In the genomic region with DNA sequence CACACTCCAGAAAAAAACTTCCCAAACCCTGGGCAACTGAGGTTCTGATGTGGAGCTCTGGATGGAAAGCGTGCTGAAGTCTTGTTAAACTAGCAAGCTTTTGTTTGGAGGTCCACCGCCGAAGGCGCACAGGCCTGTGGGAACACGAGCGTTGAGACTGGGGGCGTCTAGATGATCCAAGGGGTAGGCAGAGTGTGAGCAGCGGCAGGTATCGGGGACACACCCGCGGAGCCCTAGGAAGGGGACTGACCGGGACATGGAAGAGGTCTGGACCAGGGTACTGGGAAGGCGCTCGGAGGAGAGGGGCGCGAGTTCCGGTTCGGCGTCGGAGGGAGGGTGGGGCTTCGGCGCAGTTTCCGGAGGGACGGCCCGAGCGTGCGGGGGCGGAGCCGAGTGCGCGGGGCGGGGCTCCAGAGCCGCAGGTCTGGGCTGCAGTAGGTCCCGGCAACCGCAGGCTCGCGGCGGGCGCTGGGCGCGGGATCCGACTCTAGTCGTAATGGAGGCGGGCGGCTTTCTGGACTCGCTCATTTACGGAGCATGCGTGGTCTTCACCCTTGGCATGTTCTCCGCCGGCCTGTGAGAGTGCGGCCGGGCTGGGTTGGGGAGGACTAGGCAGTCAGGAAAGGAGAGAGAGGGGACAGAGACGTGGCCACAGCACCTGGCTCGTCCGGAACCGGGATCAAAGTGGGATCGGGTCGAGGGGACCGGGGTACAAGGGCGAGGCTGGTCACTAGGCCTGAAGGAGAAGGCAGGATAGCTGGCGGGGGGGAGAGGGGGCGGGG, we compare ENCODE assay signal across 8 cellular contexts. TPM values are rescaled to one million over a fixed set of nuclear protein-coding genes. Genes with fewer than 3 reads are reported as not detected.
DNase-seq lines count a peak whose midpoint lies in the region; ATAC-seq, FAIRE-seq and TF ChIP-seq lines count a peak whose summit lies in the region.

A gene with protein sequence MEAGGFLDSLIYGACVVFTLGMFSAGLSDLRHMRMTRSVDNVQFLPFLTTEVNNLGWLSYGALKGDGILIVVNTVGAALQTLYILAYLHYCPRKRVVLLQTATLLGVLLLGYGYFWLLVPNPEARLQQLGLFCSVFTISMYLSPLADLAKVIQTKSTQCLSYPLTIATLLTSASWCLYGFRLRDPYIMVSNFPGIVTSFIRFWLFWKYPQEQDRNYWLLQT (plus strand): TSS at position 437 of the 782 bp plus-strand sequence. CDS start 60 bp downstream, at position 497.

- TF ChIP-seq CTCF in D721Med (IDR thresholded peaks at IDR 0.05; ENCODE audit: insufficient read depth, missing control alignments) (no peak), IMR-90 (conservative IDR thresholded peaks at IDR 0.05; ENCODE audit: low read depth, low read length) (0 out of 2 replicates have a peak, but pooled peaks have one; percentile 24), OCI-LY7 (conservative IDR thresholded peaks at IDR 0.05; ENCODE audit: low read length) (0 out of 2 replicates have a peak, but pooled peaks have one; percentile 16), endothelial cell of umbilical vein (IDR thresholded peaks at IDR 0.05; ENCODE audit: extremely low read depth in 1 of 2, insufficient read depth in 1 of 2, low read depth in 1 of 2, low read length in 2 of 2) (peak in 1 of 2 donors; percentile 32)

- FAIRE-seq in D721Med (lab: Jason Lieb, UNC) (no peak), endothelial cell of umbilical vein (lab: Jason Lieb, UNC) (no peak)

- H4K5ac ChIP-seq in IMR-90 (ENCODE audit: low read depth, low read length) = peak within 1 kb of the TSS; percentile 94

- H3K4me3 ChIP-seq in IMR-90 (ENCODE audit: insufficient read depth, low read depth, low read length) (peak within 1 kb of the TSS; percentile 72), OCI-LY7 (ENCODE audit: low read depth, low read length, poor library complexity, severe bottlenecking) (peak within 1 kb of the TSS; percentile 81), endothelial cell of umbilical vein (replicated peaks in 1 of 3; ENCODE audit: insufficient read depth in 1 of 3, low read depth in 1 of 3, low read length in 3 of 3) (peak within 1 kb of the TSS; percentile 21 to 62 (median 53)), mononuclear cell (ENCODE audit: low read length) (peak within 1 kb of the TSS; percentile 78)

- peak within 1 kb of the TSS; percentile 94 to 99 for H4K8ac ChIP-seq in IMR-90 (ENCODE audit: low read depth in 2 of 2, low read length in 2 of 2)

- no peaks in the 10 kb centered on the region for H3K9me3 ChIP-seq in IMR-90 (ENCODE audit: control insufficient read depth, insufficient read depth, low read length)
- no peaks in the 10 kb centered on the region for H3K9me3 ChIP-seq in OCI-LY7 (ENCODE audit: low read length)
- H3K9me3 ChIP-seq in endothelial cell of umbilical vein (replicated peaks; ENCODE audit: control insufficient read depth, insufficient read depth, low read length) = no peaks in the 10 kb centered on the region
- no peaks in the 10 kb centered on the region for H3K9me3 ChIP-seq in mononuclear cell (ENCODE audit: low read depth, low read length)

- H3K9me2 ChIP-seq in OCI-LY7 (ENCODE audit: insufficient read depth, low read length) = no peaks in the 10 kb centered on the region

- CTCF ChIA-PET in IMR-90 (lab: Yijun Ruan, JAX) (no interaction called here), OCI-LY7 (lab: Charles Lee; ENCODE audit: unreplicated experiment) (no interaction called here), endothelial cell of umbilical vein (lab: Charles Lee) (interaction anchor here (0.7 to 15.5 kb wide), 11 partner anchors 12 to 58 kb away, joined by 3 to 204 read pairs (median 5); a partner anchor contains a TSS)

- H3K79me2 ChIP-seq in OCI-LY7 (ENCODE audit: insufficient read depth, low read depth, low read length) = peaks cover 7% of the 10 kb centered on the region; the same call in 1 of the 2 replicates
- H3K79me2 ChIP-seq in endothelial cell of umbilical vein (ENCODE audit: control insufficient read depth, insufficient read depth, low read length) = peaks cover 35% of the 10 kb centered on the region

- TF ChIP-seq RAD21 in IMR-90 (IDR thresholded peaks at IDR 0.05; ENCODE audit: low read length) = no peak

- H3K27me3 ChIP-seq in IMR-90 (ENCODE audit: control insufficient read depth, insufficient read depth, low read length) (no peaks in the 10 kb centered on the region), endothelial cell of umbilical vein (ENCODE audit: control insufficient read depth in 2 of 2, insufficient read depth in 2 of 2, low read length in 2 of 2) (no peaks in the 10 kb centered on the region), mononuclear cell (ENCODE audit: insufficient read depth, low read length) (no peaks in the 10 kb centered on the region)

- BruUV-seq in IMR-90 (replicated peaks; lab: Mats Ljungman, UMichigan) (no TSS peak), OCI-LY7 (replicated peaks; lab: Mats Ljungman, UMichigan) (no TSS peak), endothelial cell of umbilical vein (replicated peaks; lab: Mats Ljungman, UMichigan) (no TSS peak)

- peak within 1 kb of the TSS; percentile 89 for H3K18ac ChIP-seq in IMR-90 (ENCODE audit: low read depth, low read length)

- ATAC-seq in GM21528 (IDR thresholded peaks at IDR 0.05; ENCODE audit: low FRiP score, unreplicated experiment) = peak; percentile 64
- peak; percentile 91 for ATAC-seq in IMR-90 (ENCODE audit: low read depth)

- H2BK120ac ChIP-seq in IMR-90 (ENCODE audit: low read depth, low read length) = peak within 1 kb of the TSS; percentile 82

- H3K4ac ChIP-seq in IMR-90 (ENCODE audit: low read depth, low read length) = peak within 1 kb of the TSS; percentile 98

- intact Hi-C loops in IMR-90 (cut with micrococcal nuclease) (loop anchor here (1.0 kb wide), 1 partner anchor 32 kb away; no protein-coding TSS in a partner anchor), OCI-LY7 (cut with micrococcal nuclease; ENCODE audit: unreplicated experiment) (no loop called here), endothelial cell of umbilical vein (cut with micrococcal nuclease) (loop anchor here (1.0 kb wide), 3 partner anchors 8 to 41 kb away; a partner anchor contains a TSS)

- peak; percentile 99 for DNase-seq in D721Med (ENCODE audit: insufficient read length, low spot score)
- peak; percentile 91 for DNase-seq in IMR-90
- peak; percentile 92 for DNase-seq in OCI-LY7 (ENCODE audit: low spot score)
- DNase-seq in activated CD8-positive, alpha-beta memory T cell treated with anti-CD3 and anti-CD28 coated beads, Interleukin-2, amount 50 U/mL, for 48 hours = peak; percentile 97
- DNase-seq in endothelial cell of umbilical vein (ENCODE audit: low read depth, low spot score) = peak; percentile 97
- peak; percentile 92 to 94 for DNase-seq in stimulated activated CD8-positive, alpha-beta memory T cell treated with anti-CD3 and anti-CD28 coated beads, Interleukin-2, amount 100 ng/mL, for 48 hours (ENCODE audit: low read depth in 2 of 2)

- H3K23ac ChIP-seq in IMR-90 (ENCODE audit: low read depth, low read length) = peak within 1 kb of the TSS; percentile 92; the same call in 1 of the 2 replicates

- peak within 1 kb of the TSS; percentile 97 for H3K14ac ChIP-seq in IMR-90 (replicated peaks; ENCODE audit: low read depth, low read length)

- no peak within 1 kb of the TSS for H2BK20ac ChIP-seq in IMR-90 (ENCODE audit: low read depth, low read length)

- H2AK5ac ChIP-seq in IMR-90 (ENCODE audit: low read depth, low read length) = peak within 1 kb of the TSS; percentile 92

- peak within 1 kb of the TSS; percentile 71; the same call in 1 of the 3 replicates for H2BK15ac ChIP-seq in IMR-90 (ENCODE audit: low read depth, low read length)

- POLR2A ChIA-PET in IMR-90 (lab: Charles Lee; ENCODE audit: unreplicated experiment) = no interaction called here
- POLR2A ChIA-PET in OCI-LY7 (lab: Charles Lee) = interaction anchor here (0.5 to 1.5 kb wide), 4 partner anchors 16 to 1350 kb away, joined by 3 to 6 read pairs (median 4); a partner anchor contains a TSS
- POLR2A ChIA-PET in endothelial cell of umbilical vein (lab: Charles Lee) = interaction anchor here (1.3 to 1.5 kb wide), 2 partner anchors 32 to 37 kb away, joined by 3 to 4 read pairs; a partner anchor contains a TSS

- in situ Hi-C loops in IMR-90 (cut with MboI; ENCODE audit: low sequenced_read_pairs) = no loop called here

- no peaks in the 10 kb centered on the region for H4K20me1 ChIP-seq in IMR-90 (ENCODE audit: insufficient read depth, low read length)
- H4K20me1 ChIP-seq in OCI-LY7 (ENCODE audit: insufficient read depth, low read length) = no peaks in the 10 kb centered on the region
- H4K20me1 ChIP-seq in endothelial cell of umbilical vein (replicated peaks; ENCODE audit: control insufficient read depth, extremely low read depth, insufficient read depth, low read length) = no peaks in the 10 kb centered on the region

- TF ChIP-seq POLR2A in IMR-90 (IDR thresholded peaks at IDR 0.05; ENCODE audit: low read depth, low read length) = peak; percentile 90
- TF ChIP-seq POLR2A in endothelial cell of umbilical vein (IDR thresholded peaks at IDR 0.05; ENCODE audit: low read depth, low read length) = peak; percentile 93

- dilution Hi-C loops in IMR-90 (cut with HindIII; ENCODE audit: low sequenced_read_pairs, unreplicated experiment) (no loop called here), endothelial cell of umbilical vein (cut with MboI; ENCODE audit: extremely low pct_ligation_motif_present, low sequenced_read_pairs) (no loop called here)

- H4K91ac ChIP-seq in IMR-90 (ENCODE audit: insufficient read depth, low read depth, low read length) = peak within 1 kb of the TSS; percentile 98

- H3K4me1 ChIP-seq in IMR-90 (ENCODE audit: control insufficient read depth, insufficient read depth, low read length) (peaks cover 8% of the 10 kb centered on the region; the same call in 1 of the 2 replicates), OCI-LY7 (ENCODE audit: insufficient read depth, low read length, poor library complexity, severe bottlenecking) (peaks cover 25% of the 10 kb centered on the region), endothelial cell of umbilical vein (ENCODE audit: control insufficient read depth, extremely low read depth, insufficient read depth, low read length) (peaks cover 48% of the 10 kb centered on the region), mononuclear cell (ENCODE audit: insufficient read depth, low read length) (peaks cover 36% of the 10 kb centered on the region)

- peaks cover 9% of the 10 kb centered on the region for H3K36me3 ChIP-seq in IMR-90 (ENCODE audit: control insufficient read depth, insufficient read depth, low read length)
- H3K36me3 ChIP-seq in OCI-LY7 (ENCODE audit: insufficient read depth, low read length) = peaks cover 13% of the 10 kb centered on the region; the same call in 1 of the 2 replicates
- H3K36me3 ChIP-seq in endothelial cell of umbilical vein (ENCODE audit: control insufficient read depth in 2 of 2, extremely low read depth in 1 of 2, insufficient read depth in 2 of 2, low read length in 2 of 2) = peaks cover 22 to 30% of the 10 kb centered on the region in 2 experiments

- H3K79me1 ChIP-seq in IMR-90 (ENCODE audit: low read depth in 1 of 2, low read length in 2 of 2) = peaks cover 23 to 44% of the 10 kb centered on the region in 2 experiments

- H3K4me2 ChIP-seq in IMR-90 (ENCODE audit: low read depth, low read length) = peak within 1 kb of the TSS; percentile 88
- H3K4me2 ChIP-seq in OCI-LY7 (ENCODE audit: low read length) = peak within 1 kb of the TSS; percentile 91
- H3K4me2 ChIP-seq in endothelial cell of umbilical vein (ENCODE audit: insufficient read depth, low read length) = peak within 1 kb of the TSS; percentile 82

- H2AK9ac ChIP-seq in IMR-90 (replicated peaks; ENCODE audit: low read depth, low read length, poor library complexity) = peak within 1 kb of the TSS; percentile 97

- H3K27ac ChIP-seq in IMR-90 (ENCODE audit: insufficient read depth, low read length) = peak within 1 kb of the TSS; percentile 97
- peak within 1 kb of the TSS; percentile 67 for H3K27ac ChIP-seq in OCI-LY7 (ENCODE audit: low read depth, low read length, poor library complexity, severe bottlenecking)
- peak within 1 kb of the TSS; percentile 98 for H3K27ac ChIP-seq in endothelial cell of umbilical vein (ENCODE audit: insufficient read depth, low read depth, low read length)

- H3K9me1 ChIP-seq in IMR-90 (ENCODE audit: insufficient read depth, low read length) = peaks cover 20% of the 10 kb centered on the region; the same call in 1 of the 2 replicates
- H3K9me1 ChIP-seq in endothelial cell of umbilical vein (replicated peaks; ENCODE audit: control insufficient read depth, extremely low read depth, insufficient read depth, low read length) = no peaks in the 10 kb centered on the region

- H2BK5ac ChIP-seq in IMR-90 (ENCODE audit: low read depth, low read length, poor library complexity, severe bottlenecking) = peak within 1 kb of the TSS; percentile 91

- WGBS in IMR-90 (ENCODE audit: extremely low coverage in 2 of 2, insufficient read length in 1 of 2), 2 experiments = 0% methylated on average over 40 of the region's 62 CpGs; no CpG with 5 or more reads in 1 of the 2 experiments

- peak within 1 kb of the TSS; percentile 99 for H2AFZ ChIP-seq in IMR-90 (replicated peaks; ENCODE audit: low read length, poor library complexity)
- H2AFZ ChIP-seq in OCI-LY7 (ENCODE audit: low read length) = peak within 1 kb of the TSS; percentile 65; the same call in 1 of the 2 replicates
- peak within 1 kb of the TSS; percentile 32 for H2AFZ ChIP-seq in endothelial cell of umbilical vein (ENCODE audit: low read depth, low read length)

- peak within 1 kb of the TSS; percentile 90 for H3K9ac ChIP-seq in IMR-90 (ENCODE audit: low read depth, low read length)
- H3K9ac ChIP-seq in endothelial cell of umbilical vein (replicated peaks; ENCODE audit: extremely low read depth, insufficient read depth, low read length) = peak within 1 kb of the TSS; percentile 91

- peak within 1 kb of the TSS; percentile 86 for H3K56ac ChIP-seq in IMR-90 (ENCODE audit: extremely low read depth, insufficient read depth, low read length)

RNA-seq across cellular contexts. Expression of the gene that starts here (rescaled TPM):
- 20.6 and 21.1 TPM in 2 replicates for total RNA-seq in IMR-90 (2012; rRNA removed)
- polyA plus RNA-seq in IMR-90 (2012; rRNA removed) = 19.5 and 20.8 TPM in 2 replicates
- polyA plus RNA-seq in IMR-90 (2012; cell fraction: cytosol; rRNA removed) = 17.7 and 26.1 TPM in 2 replicates
- polyA plus RNA-seq in IMR-90 (2012; cell fraction: nucleus; rRNA removed; ENCODE audit: low replicate concordance) = 12.1 and 13.2 TPM in 2 replicates
- total RNA-seq in OCI-LY7 (2014; rRNA removed; shearing (Covaris generic)) = 11.6 and 12.3 TPM in 2 replicates
- 46.1 and 48.0 TPM in 2 replicates for total RNA-seq in OCI-LY7 (2022)
- 29.5 and 30.8 TPM in 2 replicates for total RNA-seq in endothelial cell of umbilical vein
- polyA plus RNA-seq in endothelial cell of umbilical vein = 66.1 and 70.4 TPM in 2 replicates
- 50.3 and 53.2 TPM in 2 replicates for polyA plus RNA-seq in endothelial cell of umbilical vein (2011; cell fraction: cytosol; rRNA removed)
- 19.9 and 27.1 TPM in 2 replicates for polyA plus RNA-seq in endothelial cell of umbilical vein (2011; cell fraction: nucleus; rRNA removed)
- 24.9 and 28.5 TPM in 2 replicates for polyA plus RNA-seq in endothelial cell of umbilical vein (2012)
- polyA minus RNA-seq in endothelial cell of umbilical vein = 37.9 and 44.6 TPM in 2 replicates
- polyA minus RNA-seq in endothelial cell of umbilical vein (2011; cell fraction: cytosol; rRNA and poly(A)+ RNA removed) = 24.1 TPM
- 9.4 and 13.5 TPM in 2 replicates for polyA minus RNA-seq in endothelial cell of umbilical vein (2011; cell fraction: nucleus; rRNA and poly(A)+ RNA removed)
- 22.4 TPM for total RNA-seq in mononuclear cell

Comparison
In these comparisons a context has a peak if more than half of its experiments do, and no peak if none do; other contexts are left out.
1. Peak in every context shown above with its lines: DNase-seq, ATAC-seq, H3K4me3 ChIP-seq and H3K27ac ChIP-seq.
2. H2AFZ ChIP-seq: peak in every context shown above with its lines; median percentile 99 in IMR-90; 65 in OCI-LY7; 32 in endothelial cell of umbilical vein.